Comparison of ENCODE assay signal across 1 cellular context in genomic region chr10:24468281-24468751, GRCh38.
TF ChIP-seq lines count a peak whose summit lies in the region.

No MANE protein-coding gene starts in this region.

TF ChIP-seq in GM23338, 12 proteins besides CTCF, POLR2A, EP300 and RAD21 (continued from another document):
- no peak for TF ChIP-seq ZNF462 (CRISPR knock-in tag; IDR thresholded peaks at IDR 0.05)
- no peak for TF ChIP-seq ZNF114 (CRISPR knock-in tag; IDR thresholded peaks at IDR 0.05)
- no peak for TF ChIP-seq EZH2 (IDR thresholded peaks at IDR 0.05; ENCODE audit: low read depth, unreplicated experiment)
- TF ChIP-seq JUNB (IDR thresholded peaks at IDR 0.05; ENCODE audit: unreplicated experiment): no peak
